1 cellular context compared by ENCODE assay signal in genomic region chr14:93115069-93115919, GRCh38.
TF ChIP-seq lines count a peak whose summit lies in the region.

No MANE protein-coding gene starts in this region.

TF ChIP-seq in HepG2, 621 proteins besides CTCF, POLR2A, EP300 and RAD21 (continued from another document and continues in another):
- TF ChIP-seq ZBTB4 (CRISPR knock-in tag; IDR thresholded peaks at IDR 0.05; ENCODE audit: borderline replicate concordance) (no peak), ZNF451 (CRISPR knock-in tag; IDR thresholded peaks at IDR 0.05) (0 out of 2 replicates have a peak, but pooled peaks have one; percentile 38), IKZF5 (CRISPR knock-in tag; IDR thresholded peaks at IDR 0.05) (no peak), SKI (IDR thresholded peaks at IDR 0.05; ENCODE audit: partially characterized antibody) (peak; percentile 47), ZMAT5 (CRISPR knock-in tag; IDR thresholded peaks at IDR 0.05; ENCODE audit: borderline replicate concordance, low read depth) (no peak), ZBTB25 (CRISPR knock-in tag; IDR thresholded peaks at IDR 0.05) (no peak; the same call in 1 of the 2 replicates), IRX3 (CRISPR knock-in tag; IDR thresholded peaks at IDR 0.05; ENCODE audit: borderline replicate concordance, low read depth) (no peak), NBN (conservative IDR thresholded peaks at IDR 0.05) (no peak), ZNF749 (CRISPR knock-in tag; IDR thresholded peaks at IDR 0.05; ENCODE audit: borderline replicate concordance) (0 out of 2 replicates have a peak, but pooled peaks have one; percentile 10), SMARCC2 (IDR thresholded peaks at IDR 0.05) (no peak), ZUFSP (CRISPR knock-in tag; IDR thresholded peaks at IDR 0.05; ENCODE audit: borderline replicate concordance) (no peak), STAT5B (CRISPR knock-in tag; IDR thresholded peaks at IDR 0.05) (no peak), KDM1A (CRISPR knock-in tag; IDR thresholded peaks at IDR 0.05) (no peak), KDM3A (CRISPR knock-in tag; IDR thresholded peaks at IDR 0.05; ENCODE audit: low read depth) (no peak), MBD4 (IDR thresholded peaks at IDR 0.05; ENCODE audit: borderline replicate concordance, low read length) (no peak), ZNF101 (CRISPR knock-in tag; IDR thresholded peaks at IDR 0.05; ENCODE audit: borderline replicate concordance, low read depth) (no peak), LRRFIP1 (CRISPR knock-in tag; conservative IDR thresholded peaks at IDR 0.05) (no peak), ZNF207 (IDR thresholded peaks at IDR 0.05; ENCODE audit: borderline replicate concordance) (no peak), ZNF383 (CRISPR knock-in tag; IDR thresholded peaks at IDR 0.05; ENCODE audit: borderline replicate concordance) (no peak), HNRNPK (IDR thresholded peaks at IDR 0.05; ENCODE audit: low read depth, low read length, poor library complexity, severe bottlenecking) (peak; percentile 14), PATZ1 (CRISPR knock-in tag; IDR thresholded peaks at IDR 0.05) (no peak), RBFOX2 (IDR thresholded peaks at IDR 0.05; ENCODE audit: low read depth, low read length) (peak; percentile 41; the same call in 1 of the 2 replicates), CHD2 (IDR thresholded peaks at IDR 0.05; ENCODE audit: low read depth, low read length) (no peak), ZNF274 (CRISPR knock-in tag; IDR thresholded peaks at IDR 0.05) (no peak), MLLT10 (CRISPR knock-in tag; IDR thresholded peaks at IDR 0.05) (no peak), MTERF4 (CRISPR knock-in tag; IDR thresholded peaks at IDR 0.05) (no peak), MEF2D (CRISPR knock-in tag; IDR thresholded peaks at IDR 0.05) (no peak)
- TF ChIP-seq, protein P1, sequence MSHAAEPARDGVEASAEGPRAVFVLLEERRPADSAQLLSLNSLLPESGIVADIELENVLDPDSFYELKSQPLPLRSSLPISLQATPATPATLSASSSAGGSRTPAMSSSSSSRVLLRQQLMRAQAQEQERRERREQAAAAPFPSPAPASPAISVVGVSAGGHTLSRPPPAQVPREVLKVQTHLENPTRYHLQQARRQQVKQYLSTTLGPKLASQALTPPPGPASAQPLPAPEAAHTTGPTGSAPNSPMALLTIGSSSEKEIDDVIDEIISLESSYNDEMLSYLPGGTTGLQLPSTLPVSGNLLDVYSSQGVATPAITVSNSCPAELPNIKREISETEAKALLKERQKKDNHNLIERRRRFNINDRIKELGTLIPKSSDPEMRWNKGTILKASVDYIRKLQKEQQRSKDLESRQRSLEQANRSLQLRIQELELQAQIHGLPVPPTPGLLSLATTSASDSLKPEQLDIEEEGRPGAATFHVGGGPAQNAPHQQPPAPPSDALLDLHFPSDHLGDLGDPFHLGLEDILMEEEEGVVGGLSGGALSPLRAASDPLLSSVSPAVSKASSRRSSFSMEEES (CRISPR knock-in tag; IDR thresholded peaks at IDR 0.05), result no peak
- TF ChIP-seq, protein P2, sequence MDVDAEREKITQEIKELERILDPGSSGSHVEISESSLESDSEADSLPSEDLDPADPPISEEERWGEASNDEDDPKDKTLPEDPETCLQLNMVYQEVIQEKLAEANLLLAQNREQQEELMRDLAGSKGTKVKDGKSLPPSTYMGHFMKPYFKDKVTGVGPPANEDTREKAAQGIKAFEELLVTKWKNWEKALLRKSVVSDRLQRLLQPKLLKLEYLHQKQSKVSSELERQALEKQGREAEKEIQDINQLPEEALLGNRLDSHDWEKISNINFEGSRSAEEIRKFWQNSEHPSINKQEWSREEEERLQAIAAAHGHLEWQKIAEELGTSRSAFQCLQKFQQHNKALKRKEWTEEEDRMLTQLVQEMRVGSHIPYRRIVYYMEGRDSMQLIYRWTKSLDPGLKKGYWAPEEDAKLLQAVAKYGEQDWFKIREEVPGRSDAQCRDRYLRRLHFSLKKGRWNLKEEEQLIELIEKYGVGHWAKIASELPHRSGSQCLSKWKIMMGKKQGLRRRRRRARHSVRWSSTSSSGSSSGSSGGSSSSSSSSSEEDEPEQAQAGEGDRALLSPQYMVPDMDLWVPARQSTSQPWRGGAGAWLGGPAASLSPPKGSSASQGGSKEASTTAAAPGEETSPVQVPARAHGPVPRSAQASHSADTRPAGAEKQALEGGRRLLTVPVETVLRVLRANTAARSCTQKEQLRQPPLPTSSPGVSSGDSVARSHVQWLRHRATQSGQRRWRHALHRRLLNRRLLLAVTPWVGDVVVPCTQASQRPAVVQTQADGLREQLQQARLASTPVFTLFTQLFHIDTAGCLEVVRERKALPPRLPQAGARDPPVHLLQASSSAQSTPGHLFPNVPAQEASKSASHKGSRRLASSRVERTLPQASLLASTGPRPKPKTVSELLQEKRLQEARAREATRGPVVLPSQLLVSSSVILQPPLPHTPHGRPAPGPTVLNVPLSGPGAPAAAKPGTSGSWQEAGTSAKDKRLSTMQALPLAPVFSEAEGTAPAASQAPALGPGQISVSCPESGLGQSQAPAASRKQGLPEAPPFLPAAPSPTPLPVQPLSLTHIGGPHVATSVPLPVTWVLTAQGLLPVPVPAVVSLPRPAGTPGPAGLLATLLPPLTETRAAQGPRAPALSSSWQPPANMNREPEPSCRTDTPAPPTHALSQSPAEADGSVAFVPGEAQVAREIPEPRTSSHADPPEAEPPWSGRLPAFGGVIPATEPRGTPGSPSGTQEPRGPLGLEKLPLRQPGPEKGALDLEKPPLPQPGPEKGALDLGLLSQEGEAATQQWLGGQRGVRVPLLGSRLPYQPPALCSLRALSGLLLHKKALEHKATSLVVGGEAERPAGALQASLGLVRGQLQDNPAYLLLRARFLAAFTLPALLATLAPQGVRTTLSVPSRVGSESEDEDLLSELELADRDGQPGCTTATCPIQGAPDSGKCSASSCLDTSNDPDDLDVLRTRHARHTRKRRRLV (CRISPR knock-in tag; IDR thresholded peaks at IDR 0.05), result no peak
- TF ChIP-seq, protein P3, sequence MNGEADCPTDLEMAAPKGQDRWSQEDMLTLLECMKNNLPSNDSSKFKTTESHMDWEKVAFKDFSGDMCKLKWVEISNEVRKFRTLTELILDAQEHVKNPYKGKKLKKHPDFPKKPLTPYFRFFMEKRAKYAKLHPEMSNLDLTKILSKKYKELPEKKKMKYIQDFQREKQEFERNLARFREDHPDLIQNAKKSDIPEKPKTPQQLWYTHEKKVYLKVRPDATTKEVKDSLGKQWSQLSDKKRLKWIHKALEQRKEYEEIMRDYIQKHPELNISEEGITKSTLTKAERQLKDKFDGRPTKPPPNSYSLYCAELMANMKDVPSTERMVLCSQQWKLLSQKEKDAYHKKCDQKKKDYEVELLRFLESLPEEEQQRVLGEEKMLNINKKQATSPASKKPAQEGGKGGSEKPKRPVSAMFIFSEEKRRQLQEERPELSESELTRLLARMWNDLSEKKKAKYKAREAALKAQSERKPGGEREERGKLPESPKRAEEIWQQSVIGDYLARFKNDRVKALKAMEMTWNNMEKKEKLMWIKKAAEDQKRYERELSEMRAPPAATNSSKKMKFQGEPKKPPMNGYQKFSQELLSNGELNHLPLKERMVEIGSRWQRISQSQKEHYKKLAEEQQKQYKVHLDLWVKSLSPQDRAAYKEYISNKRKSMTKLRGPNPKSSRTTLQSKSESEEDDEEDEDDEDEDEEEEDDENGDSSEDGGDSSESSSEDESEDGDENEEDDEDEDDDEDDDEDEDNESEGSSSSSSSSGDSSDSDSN (CRISPR knock-in tag; IDR thresholded peaks at IDR 0.05), result peak; percentile 33; the same call in 1 of the 2 replicates
